Comparison of ENCODE assay signal across 8 cellular contexts in the genomic region with DNA sequence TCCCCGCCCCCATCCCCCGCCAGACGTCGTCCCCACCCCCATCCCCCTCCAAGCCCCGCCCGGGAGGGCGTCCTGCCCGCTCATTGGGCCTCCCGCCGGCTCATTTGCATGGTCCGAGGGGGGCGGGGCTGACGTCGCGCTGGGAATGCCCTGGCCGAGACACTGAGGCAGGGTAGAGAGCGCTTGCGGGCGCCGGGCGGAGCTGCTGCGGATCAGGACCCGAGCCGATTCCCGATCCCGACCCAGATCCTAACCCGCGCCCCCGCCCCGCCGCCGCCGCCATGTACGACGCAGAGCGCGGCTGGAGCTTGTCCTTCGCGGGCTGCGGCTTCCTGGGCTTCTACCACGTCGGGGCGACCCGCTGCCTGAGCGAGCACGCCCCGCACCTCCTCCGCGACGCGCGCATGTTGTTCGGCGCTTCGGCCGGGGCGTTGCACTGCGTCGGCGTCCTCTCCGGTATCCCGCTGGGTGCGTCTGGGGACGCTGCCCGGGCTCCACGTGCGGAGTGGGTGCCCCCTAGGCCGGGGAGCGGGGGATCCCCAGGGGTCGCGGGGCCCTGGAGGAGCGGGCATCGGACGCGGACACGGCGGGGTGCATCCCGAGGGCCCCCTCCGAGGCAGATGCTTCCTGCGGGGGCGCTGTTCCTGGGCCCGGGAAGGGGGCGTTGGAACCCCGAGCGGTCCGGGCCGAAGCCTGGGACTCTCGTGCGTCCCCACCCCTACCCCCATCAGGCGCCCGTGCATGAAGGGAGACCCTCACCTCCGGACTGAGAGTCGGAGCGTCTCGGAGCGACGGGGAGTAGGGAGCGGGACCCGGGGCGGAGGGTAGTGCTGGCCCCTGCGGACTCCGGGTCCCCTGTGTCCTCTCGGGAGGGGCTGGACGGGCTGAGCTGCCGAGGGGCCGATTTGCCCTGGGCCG. TPM values are rescaled to one million over a fixed set of nuclear protein-coding genes. Genes with fewer than 3 reads are reported as not detected.
A peak's percentile ranks its signal among the peaks of the same experiment; 100 is the strongest.
DNase-seq lines count a peak whose midpoint lies in the region; ATAC-seq and TF ChIP-seq lines count a peak whose summit lies in the region.

A gene with protein sequence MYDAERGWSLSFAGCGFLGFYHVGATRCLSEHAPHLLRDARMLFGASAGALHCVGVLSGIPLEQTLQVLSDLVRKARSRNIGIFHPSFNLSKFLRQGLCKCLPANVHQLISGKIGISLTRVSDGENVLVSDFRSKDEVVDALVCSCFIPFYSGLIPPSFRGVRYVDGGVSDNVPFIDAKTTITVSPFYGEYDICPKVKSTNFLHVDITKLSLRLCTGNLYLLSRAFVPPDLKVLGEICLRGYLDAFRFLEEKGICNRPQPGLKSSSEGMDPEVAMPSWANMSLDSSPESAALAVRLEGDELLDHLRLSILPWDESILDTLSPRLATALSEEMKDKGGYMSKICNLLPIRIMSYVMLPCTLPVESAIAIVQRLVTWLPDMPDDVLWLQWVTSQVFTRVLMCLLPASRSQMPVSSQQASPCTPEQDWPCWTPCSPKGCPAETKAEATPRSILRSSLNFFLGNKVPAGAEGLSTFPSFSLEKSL (plus strand): TSS at position 175 of the 918 bp plus-strand sequence. CDS start 107 bp downstream, at position 282.

- H3K9ac ChIP-seq in adipocyte (ENCODE audit: low read length) (peak within 1 kb of the TSS; percentile 92), parathyroid adenoma (no peak within 1 kb of the TSS)

- H3K27me3 ChIP-seq in adipocyte (replicated peaks; ENCODE audit: control insufficient read depth, insufficient read depth, low read length) (no peaks in the 10 kb centered on the region), heart left ventricle (peaks cover 0 to 37% (median 8%) of the 10 kb centered on the region in 9 donors), parathyroid adenoma (ENCODE audit: control insufficient read depth, insufficient read depth, low read length) (no peaks in the 10 kb centered on the region), testis (no peaks in the 10 kb centered on the region)

- 1 to 5% (median 2%) methylated on average over 18 to 107 of the region's 107 CpGs for WGBS in heart left ventricle, 4 donors
- WGBS in testis, 2 donors: 1 to 2% methylated on average over 7 to 34 of the region's 107 CpGs

- intact Hi-C loops in heart left ventricle (cut with DNase I) (no loop called here), testis (cut with DNase I; ENCODE audit: low total_unique reads) (no loop called here)

- peak; percentile 92 to 98 (median 96) for ATAC-seq in heart left ventricle
- no peak for ATAC-seq in GM21447 (IDR thresholded peaks at IDR 0.05; ENCODE audit: unreplicated experiment)

- DNase-seq in EL (peak; percentile 88), NCI-H1048 (lab: John Stamatoyannopoulos, UW) (peak; percentile 54), T-helper 1 cell (peak; percentile 45 to 66 (median 62)), adipocyte (ENCODE audit: low read depth) (peak; percentile 97), heart left ventricle (peak; percentile 91 to 95 (median 93)), testis (peak; percentile 96)

- H2AFZ ChIP-seq in parathyroid adenoma: peak within 1 kb of the TSS; percentile 86

- peak within 1 kb of the TSS; percentile 85 for H3K4me3 ChIP-seq in adipocyte (ENCODE audit: low read length)
- H3K4me3 ChIP-seq in heart left ventricle: peak within 1 kb of the TSS; percentile 34 to 70 (median 62)
- H3K4me3 ChIP-seq in parathyroid adenoma (ENCODE audit: low read depth, low read length): peak within 1 kb of the TSS; percentile 49
- H3K4me3 ChIP-seq in testis: peak within 1 kb of the TSS; percentile 44 to 74

- H3K4me1 ChIP-seq in adipocyte (ENCODE audit: control insufficient read depth, insufficient read depth, low read length): peaks cover 63% of the 10 kb centered on the region
- H3K4me1 ChIP-seq in heart left ventricle: peaks cover 0 to 16% (median 8%) of the 10 kb centered on the region in 12 donors
- H3K4me1 ChIP-seq in parathyroid adenoma: no peaks in the 10 kb centered on the region
- H3K4me1 ChIP-seq in testis: peaks cover 6% of the 10 kb centered on the region

- peak within 1 kb of the TSS; percentile 79 for H3K4me2 ChIP-seq in parathyroid adenoma (ENCODE audit: low read length)

- TF ChIP-seq CTCF in heart left ventricle (IDR thresholded peaks at IDR 0.05): no peak
- no peak for TF ChIP-seq CTCF in parathyroid adenoma (IDR thresholded peaks at IDR 0.05)
- TF ChIP-seq CTCF in testis (IDR thresholded peaks at IDR 0.05): no peak

- peak in 1 of 2 donors; percentile 66 for TF ChIP-seq POLR2A in heart left ventricle (IDR thresholded peaks at IDR 0.05)
- TF ChIP-seq POLR2A in testis (IDR thresholded peaks at IDR 0.05): no peak

- H3K27ac ChIP-seq in heart left ventricle: no peak within 1 kb of the TSS
- H3K27ac ChIP-seq in parathyroid adenoma: no peak within 1 kb of the TSS
- H3K27ac ChIP-seq in testis: no peak within 1 kb of the TSS

- H3K36me3 ChIP-seq in adipocyte (ENCODE audit: control insufficient read depth, insufficient read depth, low read length, severe bottlenecking) (peaks cover 18% of the 10 kb centered on the region), heart left ventricle (no peaks in the 10 kb centered on the region), parathyroid adenoma (ENCODE audit: control insufficient read depth, insufficient read depth, low read length) (no peaks in the 10 kb centered on the region), testis (ENCODE audit: low read depth, missing control alignments) (no peaks in the 10 kb centered on the region)

- no peaks in the 10 kb centered on the region for H3K79me2 ChIP-seq in parathyroid adenoma

- H3K9me3 ChIP-seq in adipocyte (ENCODE audit: control insufficient read depth, low read length) (no peaks in the 10 kb centered on the region), heart left ventricle (no peaks in the 10 kb centered on the region), parathyroid adenoma (ENCODE audit: control insufficient read depth, low read length) (no peaks in the 10 kb centered on the region), testis (no peaks in the 10 kb centered on the region)

RNA-seq across cellular contexts. Expression of the gene that starts here (rescaled TPM):
- 1 to 10 TPM in 1 of 9 donors, under 1 TPM in 3, not detected in 5; 0.16 to 1.9 (median 0.23) TPM for total RNA-seq in heart left ventricle
- polyA plus RNA-seq in heart left ventricle: under 1 TPM; 0.11 to 0.18 TPM
- total RNA-seq in testis: 1 to 10 TPM in 1 of 2 donors, under 1 TPM in 1; 0.93 to 1.7 TPM
- polyA plus RNA-seq in testis (ENCODE audit: insufficient read depth, low read depth, low replicate concordance): 0.53 TPM
